Comparison of ENCODE assay signal across 19 cellular contexts in the genomic region with DNA sequence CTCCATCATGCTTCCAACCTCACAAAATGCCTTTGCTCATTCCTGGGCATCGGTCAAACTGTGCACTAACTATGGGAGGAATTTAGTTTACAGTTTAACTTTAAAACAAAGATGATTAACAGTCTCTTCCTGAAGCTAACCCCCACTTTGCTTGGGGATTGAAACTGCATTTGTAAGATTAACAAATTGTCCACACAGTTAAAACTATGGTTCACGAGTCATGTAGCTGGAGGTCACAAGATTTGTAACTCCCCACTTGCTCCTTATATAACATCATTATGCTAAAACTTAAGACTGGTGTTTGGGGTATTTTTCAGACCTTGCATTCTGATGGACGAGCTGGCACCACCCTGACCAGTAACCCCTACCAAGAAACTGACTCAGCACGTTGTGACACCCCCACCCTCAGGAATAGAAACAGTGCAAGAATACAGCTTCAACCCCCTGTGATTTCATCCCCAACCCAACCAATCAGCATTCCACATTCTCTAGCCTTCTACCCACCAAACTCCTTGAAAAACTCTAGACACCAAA.
A peak's percentile ranks its signal among the peaks of the same experiment; 100 is the strongest.
DNase-seq lines count a peak whose midpoint lies in the region; ATAC-seq, FAIRE-seq and TF ChIP-seq lines count a peak whose summit lies in the region.
"Had no signal": no experiment of that assay in that cellular context is flagged by ENCODE, and none has a peak within 500 bp of the region (broad histone marks: within the 10 kb centered on the region; RNA-seq: fewer than 3 reads in every experiment).

No MANE protein-coding gene starts in this region.

- no peak overlapping the region for H3K23ac ChIP-seq in mesenchymal stem cell (ENCODE audit: low read length in 2 of 2)

- ATAC-seq in A549, result peak; percentile 66 to 74; a peak in 5 of 6 replicates
- ATAC-seq in left colon, result no peak
- ATAC-seq: stimulated activated naive B cell treated with anti-CD40 and anti-IgM and Interleukin-4, amounts not matched to agents 10 μg/mL and 1 μg/mL and 100 μg/mL, for 72 hours had no signal

- H4K91ac ChIP-seq in mesenchymal stem cell (ENCODE audit: low read length), result no peak overlapping the region

- POLR2A ChIA-PET in A549 (lab: Yijun Ruan, JAX), result no interaction called here

- no peaks in the 10 kb centered on the region for H3K27me3 ChIP-seq in mesenchymal stem cell (ENCODE audit: control insufficient read depth in 1 of 2, insufficient read depth in 1 of 2, low read length in 2 of 2)
- H3K27me3 ChIP-seq: tibial nerve had no signal

- DNase-seq in A549 (ENCODE audit: low read depth in 1 of 2, low spot score in 1 of 2) (peak in 1 of 2 experiments; percentile 31), HK-2 (ENCODE audit: unreplicated experiment) (peak; percentile 76), epithelial cell of proximal tubule (ENCODE audit: low read depth) (peak; percentile 91), mesenchymal stem cell (peak; percentile 43), AG20443 (ENCODE audit: low spot score) (no peak), NCI-H2081 (lab: John Stamatoyannopoulos, UW) (no peak), NCI-H187 (lab: John Stamatoyannopoulos, UW) (no peak), left colon (no peak)
- DNase-seq: activated CD4-positive, CD25-positive, alpha-beta regulatory T cell; CD8-positive, alpha-beta memory T cell; NCI-H1417; NCI-H446; posterior cingulate gyrus; Right ventricle myocardium superior; stimulated activated naive B cell treated with anti-CD40 and anti-IgM and Interleukin-4, amounts not matched to agents 10 μg/mL and 1 μg/mL and 100 μg/mL, for 72 hours had no signal

- H3K27ac ChIP-seq in A549, result peak overlapping the region; percentile 50 to 64; a peak in 5 of 6 replicates
- H3K27ac ChIP-seq in mesenchymal stem cell (ENCODE audit: low read length, poor library complexity, severe bottlenecking), result peak overlapping the region; percentile 94
- H3K27ac ChIP-seq: KMS-11, tibial nerve had no signal

- CTCF ChIA-PET in A549 (lab: Yijun Ruan, JAX), result no interaction called here

- WGBS in A549 (ENCODE audit: missing lambda C conversion rate), result 6% methylated on average over 4 of the region's 4 CpGs
- 36% methylated on average over 4 of the region's 4 CpGs for WGBS in mesenchymal stem cell

- TF ChIP-seq EP300 in A549 (IDR thresholded peaks at IDR 0.05), result no peak

- TF ChIP-seq RAD21 in A549 (conservative IDR thresholded peaks at IDR 0.05 in 1 of 2, IDR thresholded peaks at IDR 0.05 in 1 of 2), result no peak

- H2BK120ac ChIP-seq in mesenchymal stem cell (ENCODE audit: low read depth, low read length), result no peak overlapping the region

- H3K4me2 ChIP-seq in A549 (peak overlapping the region; percentile 63), mesenchymal stem cell (ENCODE audit: low read length, poor library complexity, severe bottlenecking) (peak overlapping the region; percentile 65)
- H3K4me2 ChIP-seq: KMS-11 had no signal

- no peak for TF ChIP-seq POLR2A in A549 (IDR thresholded peaks at IDR 0.05; ENCODE audit: low read length)

- peaks cover 0 to 7% of the 10 kb centered on the region in 2 experiments for H3K36me3 ChIP-seq in mesenchymal stem cell (ENCODE audit: control insufficient read depth in 1 of 2, insufficient read depth in 2 of 2, low read depth in 1 of 2, low read length in 2 of 2)

- no peak overlapping the region for H3K9ac ChIP-seq in mesenchymal stem cell (ENCODE audit: low read length)
- H3K9ac ChIP-seq: KMS-11 had no signal

- FAIRE-seq in A549 (lab: Jason Lieb, UNC), result peak; percentile 51
- FAIRE-seq: A204.1, islet of Langerhans had no signal

- no peak overlapping the region for H3K14ac ChIP-seq in mesenchymal stem cell (ENCODE audit: low read length in 2 of 2)

- TF ChIP-seq CTCF in A549 (IDR thresholded peaks at IDR 0.05), result no peak
- TF ChIP-seq CTCF in epithelial cell of proximal tubule (conservative IDR thresholded peaks at IDR 0.05; ENCODE audit: low read depth, low read length), result no peak

- H2BK5ac ChIP-seq in mesenchymal stem cell (ENCODE audit: low read depth, low read length, poor library complexity, severe bottlenecking), result peak overlapping the region; percentile 35

- peak overlapping the region in 1 of 2 experiments; percentile 37 for H3K18ac ChIP-seq in mesenchymal stem cell (ENCODE audit: low read depth in 1 of 2, low read length in 2 of 2)

- peaks cover 7% of the 10 kb centered on the region for H3K79me1 ChIP-seq in mesenchymal stem cell (replicated peaks; ENCODE audit: low read length, poor library complexity, severe bottlenecking)

- no peak overlapping the region for H4K8ac ChIP-seq in mesenchymal stem cell (ENCODE audit: low read length)

- no peak overlapping the region for H2AFZ ChIP-seq in mesenchymal stem cell (ENCODE audit: low read depth, low read length)

- no peaks in the 10 kb centered on the region for H3K9me3 ChIP-seq in A549
- H3K9me3 ChIP-seq in mesenchymal stem cell (ENCODE audit: control insufficient read depth, low read length), result no peaks in the 10 kb centered on the region
- H3K9me3 ChIP-seq: tibial nerve had no signal

- intact Hi-C loops in left colon (cut with DNase I, micrococcal nuclease), result no loop called here

- no peak overlapping the region for H2AK5ac ChIP-seq in mesenchymal stem cell (ENCODE audit: low read length, severe bottlenecking)

- H3K4me1 ChIP-seq in A549 (peaks cover 18% of the 10 kb centered on the region), mesenchymal stem cell (ENCODE audit: control insufficient read depth, insufficient read depth, low read depth, low read length) (peaks cover 1% of the 10 kb centered on the region)
- H3K4me1 ChIP-seq: tibial nerve had no signal

- no peak overlapping the region for H2BK15ac ChIP-seq in mesenchymal stem cell (ENCODE audit: low read depth, poor library complexity, severe bottlenecking)

- H3K4me3 ChIP-seq in A549, result no peak overlapping the region
- H3K4me3 ChIP-seq in epithelial cell of proximal tubule (ENCODE audit: low read depth, low read length), result peak overlapping the region; percentile 8
- no peak overlapping the region for H3K4me3 ChIP-seq in mesenchymal stem cell (ENCODE audit: insufficient read depth in 1 of 2, low read depth in 1 of 2, low read length in 2 of 2)
- H3K4me3 ChIP-seq: tibial nerve had no signal

- peak overlapping the region in 1 of 2 experiments; percentile 30 for H3K4ac ChIP-seq in mesenchymal stem cell (ENCODE audit: low read depth in 1 of 2, low read length in 2 of 2)

- H2BK12ac ChIP-seq in mesenchymal stem cell (ENCODE audit: low read length in 2 of 2), result no peak overlapping the region

TF ChIP-seq in A549, 52 proteins besides CTCF, POLR2A, EP300 and RAD21:
- TF ChIP-seq FOSB (CRISPR knock-in tag; IDR thresholded peaks at IDR 0.05) (no peak), MAFK (IDR thresholded peaks at IDR 0.05; ENCODE audit: partially characterized antibody) (peak; percentile 46), TP53 (CRISPR knock-in tag; IDR thresholded peaks at IDR 0.05) (no peak), MAZ (IDR thresholded peaks at IDR 0.05; ENCODE audit: borderline replicate concordance, low read depth, low read length) (no peak), JUN (IDR thresholded peaks at IDR 0.05) (no peak)
- TF ChIP-seq, protein P1, sequence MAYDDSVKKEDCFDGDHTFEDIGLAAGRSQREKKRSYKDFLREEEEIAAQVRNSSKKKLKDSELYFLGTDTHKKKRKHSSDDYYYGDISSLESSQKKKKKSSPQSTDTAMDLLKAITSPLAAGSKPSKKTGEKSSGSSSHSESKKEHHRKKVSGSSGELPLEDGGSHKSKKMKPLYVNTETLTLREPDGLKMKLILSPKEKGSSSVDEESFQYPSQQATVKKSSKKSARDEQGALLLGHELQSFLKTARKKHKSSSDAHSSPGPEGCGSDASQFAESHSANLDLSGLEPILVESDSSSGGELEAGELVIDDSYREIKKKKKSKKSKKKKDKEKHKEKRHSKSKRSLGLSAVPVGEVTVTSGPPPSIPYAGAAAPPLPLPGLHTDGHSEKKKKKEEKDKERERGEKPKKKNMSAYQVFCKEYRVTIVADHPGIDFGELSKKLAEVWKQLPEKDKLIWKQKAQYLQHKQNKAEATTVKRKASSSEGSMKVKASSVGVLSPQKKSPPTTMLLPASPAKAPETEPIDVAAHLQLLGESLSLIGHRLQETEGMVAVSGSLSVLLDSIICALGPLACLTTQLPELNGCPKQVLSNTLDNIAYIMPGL (CRISPR knock-in tag; IDR thresholded peaks at IDR 0.05; ENCODE audit: borderline replicate concordance), result no peak
TF ChIP-seq in A549: peak in this region for 1.

Comparison
In these comparisons a context has a peak if more than half of its experiments do, and no peak if none do; other contexts are left out.
1. DNase-seq: peak in HK-2 (single experiment), epithelial cell of proximal tubule (single experiment) and mesenchymal stem cell (single experiment); none in AG20443 (single experiment), NCI-H2081 (0 of 2), NCI-H187 (0 of 2) and left colon (0 of 2).